8 cellular contexts compared by ENCODE assay signal in genomic region chr2:227033471-227034148, GRCh38.
DNase-seq lines count a peak whose midpoint lies in the region; ATAC-seq and TF ChIP-seq lines count a peak whose summit lies in the region.

No MANE protein-coding gene starts in this region.

- no peak overlapping the region for H3K4me3 ChIP-seq in Jurkat, Clone E6-1 (ENCODE audit: low read length)
- no peak overlapping the region for H3K4me3 ChIP-seq in hepatocyte

- TF ChIP-seq CTCF in hepatocyte (IDR thresholded peaks at IDR 0.05; ENCODE audit: poor library complexity): peak; percentile 72

- H3K79me2 ChIP-seq in hepatocyte: no peaks in the 10 kb centered on the region

- no peak overlapping the region for H3K27ac ChIP-seq in hepatocyte

- no peak overlapping the region for H3K4me2 ChIP-seq in hepatocyte

- H2AFZ ChIP-seq in hepatocyte: no peak overlapping the region

- no peaks in the 10 kb centered on the region for H3K36me3 ChIP-seq in hepatocyte (replicated peaks; ENCODE audit: insufficient read depth, low read depth)

- peaks cover 5% of the 10 kb centered on the region for H3K4me1 ChIP-seq in hepatocyte (ENCODE audit: insufficient read depth)

- DNase-seq in NK-92 treated with Interleukin-12 subunit alpha and Interleukin-12 subunit beta, amount 100 ng/mL, for 24 hours (lab: John Stamatoyannopoulos, UW): peak; percentile 4
- DNase-seq in NK-92 (lab: John Stamatoyannopoulos, UW; ENCODE audit: unreplicated experiment): no peak
- peak; percentile 12 for DNase-seq in Jurkat, Clone E6-1 (ENCODE audit: low read depth, low spot score)
- peak; percentile 52 to 53 for DNase-seq in activated T-cell treated with anti-CD3 and anti-CD28 coated beads, Interleukin-2, amount 50 U/mL, for 48 hours
- peak; percentile 81 for DNase-seq in hepatocyte (ENCODE audit: low spot score)
- DNase-seq in stimulated activated CD8-positive, alpha-beta memory T cell treated with anti-CD3 and anti-CD28 coated beads, Interleukin-2, amount 100 ng/mL, for 48 hours (ENCODE audit: low read depth in 2 of 2): peak; percentile 8 to 14

- ATAC-seq in GM21390 (IDR thresholded peaks at IDR 0.05; ENCODE audit: unreplicated experiment) (peak; percentile 80), HG03045 (IDR thresholded peaks at IDR 0.05; ENCODE audit: unreplicated experiment) (no peak)

- no peaks in the 10 kb centered on the region for H3K27me3 ChIP-seq in hepatocyte

- no peaks in the 10 kb centered on the region for H4K20me1 ChIP-seq in hepatocyte (ENCODE audit: insufficient read depth, poor library complexity, severe bottlenecking)

- WGBS in hepatocyte (ENCODE audit: low lambda C conversion rate, missing lambda C conversion rate): 48% methylated on average over 16 of the region's 16 CpGs

- H3K9me3 ChIP-seq in hepatocyte (ENCODE audit: low read depth): no peaks in the 10 kb centered on the region

- no peaks in the 10 kb centered on the region for H3K9me2 ChIP-seq in hepatocyte (replicated peaks; ENCODE audit: insufficient read depth)
